8 cellular contexts compared by ENCODE assay signal in genomic region chr2:112646791-112647720, GRCh38. TPM values are rescaled to one million over a fixed set of nuclear protein-coding genes. Genes with fewer than 3 reads are reported as not detected.
A peak's percentile ranks its signal among the peaks of the same experiment; 100 is the strongest.
DNase-seq lines count a peak whose midpoint lies in the region; ATAC-seq and TF ChIP-seq lines count a peak whose summit lies in the region.

No MANE protein-coding gene starts in this region.

- peaks cover 80% of the 10 kb centered on the region for H3F3A ChIP-seq in GM23248 (ENCODE audit: insufficient read depth)
- H3F3A ChIP-seq in SU-DHL-6 (ENCODE audit: insufficient read depth), result peaks cover 5% of the 10 kb centered on the region; the same call in 1 of the 2 replicates

- TF ChIP-seq CTCF in AG04450 (IDR thresholded peaks at IDR 0.05; ENCODE audit: low read depth, low read length) (no peak), SU-DHL-6 (IDR thresholded peaks at IDR 0.05; ENCODE audit: insufficient read depth, low read length, poor library complexity, severe bottlenecking) (no peak), fibroblast of mammary gland (conservative IDR thresholded peaks at IDR 0.05; ENCODE audit: control insufficient read depth, insufficient read depth, low read depth, low read length) (no peak)

- in situ Hi-C loops in GM23248 (cut with MboI), result no loop called here

- CTCF ChIA-PET in AG04450 (lab: Charles Lee), result interaction anchor here (1.0 to 4.6 kb wide), 5 partner anchors 21 to 82 kb away, joined by 4 to 23 read pairs (median 5); no protein-coding TSS in a partner anchor

- DNase-seq in AG04450 (ENCODE audit: low read depth, low spot score) (no peak), GM23248 (peak; percentile 63), fibroblast of mammary gland (ENCODE audit: low read depth) (no peak), retina (peak; percentile 60), HCEC 1CT (no peak), ureter (ENCODE audit: low spot score) (no peak)

- 30 to 31% methylated on average over 21 of the region's 21 CpGs for WGBS in GM23248 (ENCODE audit: low coverage in 1 of 2, low lambda C conversion rate in 2 of 2, missing lambda C conversion rate in 2 of 2), 2 experiments

- no peak overlapping the region for H3K27ac ChIP-seq in AG04450 (ENCODE audit: low read depth, low read length)
- peak overlapping the region; percentile 94 for H3K27ac ChIP-seq in GM23248
- peak overlapping the region; percentile 90 for H3K27ac ChIP-seq in SU-DHL-6 (ENCODE audit: low read depth, low read length)

- no peak overlapping the region for H2AFZ ChIP-seq in GM23248
- no peak overlapping the region for H2AFZ ChIP-seq in SU-DHL-6 (ENCODE audit: low read depth, low read length, severe bottlenecking)

- peak overlapping the region; percentile 94 for H3K4me2 ChIP-seq in GM23248 (ENCODE audit: unreplicated experiment)
- H3K4me2 ChIP-seq in SU-DHL-6 (ENCODE audit: low read depth, low read length, poor library complexity, severe bottlenecking), result peak overlapping the region; percentile 98

- H3K9me2 ChIP-seq in GM23248 (ENCODE audit: insufficient read depth) (no peaks in the 10 kb centered on the region), SU-DHL-6 (replicated peaks; ENCODE audit: insufficient read depth, low read length) (no peaks in the 10 kb centered on the region)

- H3K27me3 ChIP-seq in AG04450 (ENCODE audit: control insufficient read depth, insufficient read depth, low read length) (no peaks in the 10 kb centered on the region), GM23248 (replicated peaks; ENCODE audit: insufficient read depth) (no peaks in the 10 kb centered on the region), SU-DHL-6 (ENCODE audit: low read length) (no peaks in the 10 kb centered on the region)

- peaks cover 15% of the 10 kb centered on the region; the same call in 1 of the 2 replicates for H4K20me1 ChIP-seq in GM23248 (ENCODE audit: insufficient read depth)
- H4K20me1 ChIP-seq in SU-DHL-6 (ENCODE audit: low read depth, low read length), result peaks cover 11% of the 10 kb centered on the region; the same call in 1 of the 2 replicates

- H3K4me3 ChIP-seq in AG04450 (ENCODE audit: low read depth, low read length) (peak overlapping the region; percentile 86), GM23248 (peak overlapping the region; percentile 96), SU-DHL-6 (ENCODE audit: insufficient read depth, low read length, poor library complexity, severe bottlenecking) (peak overlapping the region; percentile 99), fibroblast of mammary gland (ENCODE audit: control insufficient read depth, low read depth, low read length) (peak overlapping the region; percentile 98)

- H3K79me2 ChIP-seq in GM23248 (ENCODE audit: insufficient read depth), result peaks cover 75% of the 10 kb centered on the region
- peaks cover 62% of the 10 kb centered on the region for H3K79me2 ChIP-seq in SU-DHL-6 (ENCODE audit: insufficient read depth, low read length)

- H3K9me3 ChIP-seq in AG04450 (ENCODE audit: control insufficient read depth, insufficient read depth, low read length) (no peaks in the 10 kb centered on the region; the same call in 1 of the 2 replicates), GM23248 (ENCODE audit: low read depth) (no peaks in the 10 kb centered on the region), SU-DHL-6 (ENCODE audit: insufficient read depth, low read length) (no peaks in the 10 kb centered on the region)

- H3K36me3 ChIP-seq in GM23248 (ENCODE audit: low read depth) (peaks cover 50% of the 10 kb centered on the region), SU-DHL-6 (ENCODE audit: low read length) (peaks cover 45% of the 10 kb centered on the region)

- peak overlapping the region; percentile 95 for H3K9ac ChIP-seq in GM23248
- H3K9ac ChIP-seq in SU-DHL-6 (ENCODE audit: low read length), result peak overlapping the region; percentile 99

- POLR2A ChIA-PET in AG04450 (lab: Yijun Ruan, JAX), result interaction anchor here (0.9 to 1.5 kb wide), 3 partner anchors 15 to 78 kb away, joined by 4 to 6 read pairs (median 4); no protein-coding TSS in a partner anchor

- ATAC-seq in GM21423 (IDR thresholded peaks at IDR 0.05; ENCODE audit: unreplicated experiment), result no peak

- peaks cover 56% of the 10 kb centered on the region for H3K4me1 ChIP-seq in GM23248 (ENCODE audit: insufficient read depth)

RNA-seq across cellular contexts. Expression of gene SLC20A1, which starts 1.3 kb away (rescaled TPM):
- 71.8 and 74.8 TPM in 2 replicates for polyA plus RNA-seq in AG04450 (2011; rRNA removed)
- polyA minus RNA-seq in AG04450 (2011; rRNA and poly(A)+ RNA removed), result 64.9 and 67.1 TPM in 2 replicates
- 135 and 153 TPM in 2 replicates for total RNA-seq in GM23248 (2014; rRNA removed; shearing (Covaris generic))
- 191 and 193 TPM in 2 replicates for polyA plus RNA-seq in GM23248 (2016; fragmentation: Nextera tagmentation; extraction: Ambion mirVana)
- 77.2 TPM for total RNA-seq in ureter

Comparison
In these comparisons a context has a peak if more than half of its experiments do, and no peak if none do; other contexts are left out.
1. DNase-seq: peak in GM23248 (single experiment) and retina (single experiment); none in AG04450 (single experiment), fibroblast of mammary gland (single experiment), HCEC 1CT (single experiment) and ureter (single experiment).
2. Peak in every context shown above with its lines, with median percentiles within 50 percentile points of each other: H3K4me3 ChIP-seq.